ENCODE assay signal across 19 cellular contexts in genomic region chr4:174266416-174266815, GRCh38.
"Had no signal": no experiment of that assay in that cellular context is flagged by ENCODE, and none has a peak within 500 bp of the region (broad histone marks: within the 10 kb centered on the region; RNA-seq: fewer than 3 reads in every experiment).

No MANE protein-coding gene starts in this region.

- H3K4me1 ChIP-seq: neural progenitor cell had no signal

- DNase-seq: activated CD4-positive, alpha-beta T cell treated with anti-CD3 and anti-CD28 coated beads, Interleukin-2, amount 10 ng/mL, durations not matched to agents 7 days and 5 days; activated CD4-positive, CD25-positive, alpha-beta regulatory T cell; activated CD8-positive, alpha-beta memory T cell treated with anti-CD3 and anti-CD28 coated beads for 24 hours; activated naive CD8-positive, alpha-beta T cell treated with anti-CD3 and anti-CD28 coated beads, Interleukin-2, amount 10 ng/mL, durations not matched to agents 7 days and 5 days; central memory CD4-positive, alpha-beta T cell; cortex of kidney; effector memory CD4-positive, alpha-beta T cell; gastrocnemius medialis; ovary; stimulated activated CD4-positive, alpha-beta T cell treated with anti-CD3 and anti-CD28 coated beads, Interleukin-12 subunit alpha, Interleukin-12 subunit beta, amount 100 ng/mL, for 4 hours; stimulated activated CD4-positive, alpha-beta T cell treated with anti-CD3 and anti-CD28 coated beads, Interleukin-2, amount 100 ng/mL, for 24 hours; T-helper 2 cell had no signal

- H3K9me3 Mint-ChIP-seq: activated CD4-positive, alpha-beta T cell treated with anti-CD3 and anti-CD28 coated beads, Interleukin-2, amount 10 ng/mL, durations not matched to agents 7 days and 5 days; activated naive CD8-positive, alpha-beta T cell treated with anti-CD3 and anti-CD28 coated beads, Interleukin-2, amount 10 ng/mL, durations not matched to agents 7 days and 5 days; activated T-helper 1 cell treated with anti-CD3 and anti-CD28 coated beads, Interleukin-12 subunit alpha, Interleukin-12 subunit beta, Interleukin-2, Interleukin-4 antibody, amounts not matched to agents 30 ng/mL and 10 ng/mL and 1 ng/mL, durations not matched to agents 14 hours and 24 hours and 36 hours; brain; neural progenitor cell; stimulated activated effector memory CD8-positive, alpha-beta T cell treated with anti-CD3 and anti-CD28 coated beads, Interleukin-12 subunit alpha, Interleukin-12 subunit beta, amount 100 ng/mL, for 72 hours had no signal

- ATAC-seq: gastrocnemius medialis; left lobe of liver; sciatic nerve; stimulated activated effector memory CD8-positive, alpha-beta T cell treated with anti-CD3 and anti-CD28 coated beads, Interleukin-12 subunit alpha, Interleukin-12 subunit beta, amount 100 ng/mL, for 72 hours had no signal

- H3K27ac ChIP-seq: gastrocnemius medialis, neural progenitor cell, ovary, thoracic aorta had no signal

- H3K27me3 Mint-ChIP-seq: activated CD4-positive, alpha-beta T cell treated with anti-CD3 and anti-CD28 coated beads, Interleukin-2, amount 10 ng/mL, durations not matched to agents 7 days and 5 days; activated naive CD8-positive, alpha-beta T cell treated with anti-CD3 and anti-CD28 coated beads, Interleukin-2, amount 10 ng/mL, durations not matched to agents 7 days and 5 days had no signal

- H3K27ac Mint-ChIP-seq: activated CD4-positive, alpha-beta T cell treated with anti-CD3 and anti-CD28 coated beads, Interleukin-2, amount 10 ng/mL, durations not matched to agents 7 days and 5 days; activated T-helper 1 cell treated with anti-CD3 and anti-CD28 coated beads, Interleukin-12 subunit alpha, Interleukin-12 subunit beta, Interleukin-2, Interleukin-4 antibody, amounts not matched to agents 30 ng/mL and 10 ng/mL and 1 ng/mL, durations not matched to agents 14 hours and 24 hours and 36 hours; neural progenitor cell; stimulated activated effector memory CD8-positive, alpha-beta T cell treated with anti-CD3 and anti-CD28 coated beads, Interleukin-12 subunit alpha, Interleukin-12 subunit beta, amount 100 ng/mL, for 72 hours had no signal

- H3K4me1 Mint-ChIP-seq: activated CD4-positive, alpha-beta T cell treated with anti-CD3 and anti-CD28 coated beads, Interleukin-2, amount 10 ng/mL, durations not matched to agents 7 days and 5 days; activated naive CD8-positive, alpha-beta T cell treated with anti-CD3 and anti-CD28 coated beads, Interleukin-2, amount 10 ng/mL, durations not matched to agents 7 days and 5 days; neural progenitor cell had no signal

- H3K4me3 Mint-ChIP-seq: activated CD4-positive, alpha-beta T cell treated with anti-CD3 and anti-CD28 coated beads, Interleukin-2, amount 10 ng/mL, durations not matched to agents 7 days and 5 days; activated naive CD8-positive, alpha-beta T cell treated with anti-CD3 and anti-CD28 coated beads, Interleukin-2, amount 10 ng/mL, durations not matched to agents 7 days and 5 days; activated T-helper 1 cell treated with anti-CD3 and anti-CD28 coated beads, Interleukin-12 subunit alpha, Interleukin-12 subunit beta, Interleukin-2, Interleukin-4 antibody, amounts not matched to agents 30 ng/mL and 10 ng/mL and 1 ng/mL, durations not matched to agents 14 hours and 24 hours and 36 hours; neural progenitor cell; stimulated activated effector memory CD8-positive, alpha-beta T cell treated with anti-CD3 and anti-CD28 coated beads, Interleukin-12 subunit alpha, Interleukin-12 subunit beta, amount 100 ng/mL, for 72 hours had no signal

- H3K27me3 ChIP-seq: gastrocnemius medialis, neural progenitor cell, ovary had no signal

- H2AFZ ChIP-seq: neural progenitor cell had no signal

- H3K4me2 ChIP-seq: neural progenitor cell had no signal

- H3K36me3 ChIP-seq: gastrocnemius medialis, neural progenitor cell, ovary, thoracic aorta had no signal

- H3K9me3 ChIP-seq: gastrocnemius medialis, ovary, thoracic aorta had no signal

- H3K4me3 ChIP-seq: gastrocnemius medialis, neural progenitor cell, ovary, thoracic aorta had no signal
